Comparison of ENCODE assay signal across 1 cellular context in the genomic region with DNA sequence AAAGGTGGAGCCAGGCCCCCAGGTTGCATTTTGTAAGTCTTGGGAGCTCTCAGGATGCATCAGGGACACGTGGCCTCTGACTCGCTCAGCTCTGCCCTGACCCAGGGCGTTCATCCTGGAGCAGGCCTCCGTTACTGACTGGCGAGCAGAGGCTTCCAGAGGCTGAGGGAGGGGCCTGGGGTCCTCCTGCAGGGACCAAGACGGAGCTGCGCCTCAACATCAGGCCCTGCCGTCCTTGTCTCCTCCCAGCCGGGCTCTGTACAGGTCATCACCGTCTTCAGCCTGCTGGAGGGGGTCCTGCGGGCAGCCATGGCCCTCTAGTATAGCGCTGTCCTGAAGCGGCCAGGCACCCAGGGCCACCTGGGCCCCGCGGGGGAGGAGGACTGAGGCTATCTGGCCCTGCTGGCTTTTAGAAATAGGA.
TF ChIP-seq lines count a peak whose summit lies in the region.

No MANE protein-coding gene starts in this region.

TF ChIP-seq in SK-N-SH treated with all-trans-retinoic acid at 6 μM for 48 hours, 23 proteins besides CTCF, POLR2A, EP300 and RAD21 (continued from another document):
- TF ChIP-seq TSHZ2 (CRISPR knock-in tag; IDR thresholded peaks at IDR 0.05) (no peak), POU6F1 (CRISPR knock-in tag; IDR thresholded peaks at IDR 0.05; ENCODE audit: borderline replicate concordance, low read depth) (no peak), SNAI2 (CRISPR knock-in tag; IDR thresholded peaks at IDR 0.05) (no peak), PPARA (CRISPR knock-in tag; IDR thresholded peaks at IDR 0.05; ENCODE audit: borderline replicate concordance) (no peak), ZFP30 (CRISPR knock-in tag; IDR thresholded peaks at IDR 0.05) (no peak), CSRNP3 (CRISPR knock-in tag; IDR thresholded peaks at IDR 0.05) (no peak)
